In the genomic region with DNA sequence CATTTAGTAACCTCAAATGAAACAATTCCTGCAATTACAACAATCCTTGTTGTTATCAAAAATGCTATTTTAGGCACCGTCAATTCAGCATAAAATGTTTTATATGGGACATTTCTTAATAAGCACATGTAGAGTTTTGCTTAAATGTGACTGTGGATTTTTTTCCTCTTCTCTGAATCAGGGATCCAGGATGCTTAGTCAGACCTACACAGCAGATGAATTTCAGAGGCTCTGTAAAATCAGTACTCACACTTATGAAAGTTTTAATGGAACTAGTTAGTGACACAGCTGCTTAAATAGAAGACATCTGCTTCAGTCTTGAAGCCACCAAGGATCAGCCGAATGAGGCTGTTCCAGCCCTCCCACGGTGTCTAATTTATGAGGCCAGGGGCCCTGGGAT, we compare ENCODE assay signal across 26 cellular contexts.
DNase-seq lines count a peak whose midpoint lies in the region; ATAC-seq and TF ChIP-seq lines count a peak whose summit lies in the region.
"Had no signal": no experiment of that assay in that cellular context is flagged by ENCODE, and none has a peak within 500 bp of the region (broad histone marks: within the 10 kb centered on the region; RNA-seq: fewer than 3 reads in every experiment).

No MANE protein-coding gene starts in this region.

- H3K4me3 Mint-ChIP-seq in stimulated activated naive CD8-positive, alpha-beta T cell treated with anti-CD3 and anti-CD28 coated beads, Interleukin-15, amount 100 ng/mL, for 72 hours: no peak overlapping the region
- H3K4me3 Mint-ChIP-seq: activated B cell treated with CpG ODN at 0.5 μM for 24 hours; activated naive CD8-positive, alpha-beta T cell treated with anti-CD3 and anti-CD28 coated beads, Interleukin-2, amount 10 ng/mL, durations not matched to agents 7 days and 5 days; activated T-cell treated with anti-CD3 and anti-CD28 coated beads, Interleukin-2, amount 50 U/mL, for 24 hours; central memory CD8-positive, alpha-beta T cell; endodermal cell; IgD-negative memory B cell; memory B cell; neural progenitor cell had no signal

- H3K9me3 ChIP-seq in adipocyte (ENCODE audit: control insufficient read depth, low read length): no peaks in the 10 kb centered on the region
- H3K9me3 ChIP-seq: BLaER1, esophagus muscularis mucosa, tibial nerve had no signal

- H3K4me3 ChIP-seq in adipocyte (ENCODE audit: low read length) (no peak overlapping the region), fibroblast of the aortic adventitia (ENCODE audit: low read depth, low read length) (no peak overlapping the region)
- H3K4me3 ChIP-seq: BLaER1, esophagus muscularis mucosa, neural progenitor cell, tibial nerve had no signal

- H3K4me1 Mint-ChIP-seq in stimulated activated naive CD8-positive, alpha-beta T cell treated with anti-CD3 and anti-CD28 coated beads, Interleukin-15, amount 100 ng/mL, for 72 hours: peaks cover 10% of the 10 kb centered on the region
- H3K4me1 Mint-ChIP-seq: activated B cell treated with CpG ODN at 0.5 μM for 24 hours; central memory CD8-positive, alpha-beta T cell; memory B cell had no signal

- H3K9me3 Mint-ChIP-seq in stimulated activated naive CD8-positive, alpha-beta T cell treated with anti-CD3 and anti-CD28 coated beads, Interleukin-15, amount 100 ng/mL, for 72 hours: no peaks in the 10 kb centered on the region
- H3K9me3 Mint-ChIP-seq: activated B cell treated with CpG ODN at 0.5 μM for 24 hours; activated naive CD8-positive, alpha-beta T cell treated with anti-CD3 and anti-CD28 coated beads, Interleukin-2, amount 10 ng/mL, durations not matched to agents 7 days and 5 days; activated T-cell treated with anti-CD3 and anti-CD28 coated beads, Interleukin-2, amount 50 U/mL, for 24 hours; central memory CD8-positive, alpha-beta T cell; endodermal cell; IgD-negative memory B cell; memory B cell; neural progenitor cell had no signal

- no peaks in the 10 kb centered on the region for H3K27me3 ChIP-seq in adipocyte (replicated peaks; ENCODE audit: control insufficient read depth, insufficient read depth, low read length)
- H3K27me3 ChIP-seq: BLaER1, esophagus muscularis mucosa, neural progenitor cell, tibial nerve had no signal

- DNase-seq in stimulated activated naive CD8-positive, alpha-beta T cell treated with anti-CD3 and anti-CD28 coated beads, Interleukin-15, Interleukin-2, amounts not matched to agents 100 U/mL and 50 U/mL, for 24 hours: no peak
- DNase-seq in stimulated activated naive CD8-positive, alpha-beta T cell treated with anti-CD3 and anti-CD28 coated beads, Interleukin-15, amount 100 ng/mL, for 72 hours: no peak
- no peak for DNase-seq in adipocyte (ENCODE audit: low read depth)
- peak; percentile 63 for DNase-seq in fibroblast of the aortic adventitia (ENCODE audit: low read depth)
- no peak for DNase-seq in NCI-H510A (lab: John Stamatoyannopoulos, UW)
- DNase-seq in anterior cingulate cortex (lab: John Stamatoyannopoulos, UW): no peak
- no peak for DNase-seq in inferior parietal cortex (ENCODE audit: extremely low spot score)
- DNase-seq: activated B cell treated with CpG ODN at 0.5 μM for 24 hours; activated CD4-positive, alpha-beta T cell treated with anti-CD3 and anti-CD28 coated beads, Interleukin-2, amount 50 U/mL, for 1 hour; activated gamma-delta T cell; activated naive CD8-positive, alpha-beta T cell treated with anti-CD3 and anti-CD28 coated beads, Interleukin-2, amount 10 ng/mL, durations not matched to agents 7 days and 5 days; activated T-cell treated with anti-CD3 and anti-CD28 coated beads, Interleukin-2, amount 50 U/mL, for 24 hours; left cardiac atrium; NCI-H1694; stimulated activated CD4-positive, alpha-beta T cell treated with anti-CD3 and anti-CD28 coated beads, Interleukin-1b, Interleukin-23, amount 100 ng/mL, for 48 hours had no signal

- H3K27ac Mint-ChIP-seq in stimulated activated naive CD8-positive, alpha-beta T cell treated with anti-CD3 and anti-CD28 coated beads, Interleukin-15, amount 100 ng/mL, for 72 hours: no peak overlapping the region
- H3K27ac Mint-ChIP-seq: activated B cell treated with CpG ODN at 0.5 μM for 24 hours; activated naive CD8-positive, alpha-beta T cell treated with anti-CD3 and anti-CD28 coated beads, Interleukin-2, amount 10 ng/mL, durations not matched to agents 7 days and 5 days; endodermal cell; IgD-negative memory B cell; memory B cell had no signal

- peaks cover 23% of the 10 kb centered on the region for H3K4me1 ChIP-seq in adipocyte (ENCODE audit: control insufficient read depth, insufficient read depth, low read length)
- H3K4me1 ChIP-seq: esophagus muscularis mucosa, parathyroid adenoma had no signal

- peaks cover 90% of the 10 kb centered on the region for H3K36me3 ChIP-seq in adipocyte (ENCODE audit: control insufficient read depth, insufficient read depth, low read length, severe bottlenecking)
- H3K36me3 ChIP-seq: BLaER1, neural progenitor cell had no signal

- ATAC-seq in stimulated activated naive CD8-positive, alpha-beta T cell treated with anti-CD3 and anti-CD28 coated beads, Interleukin-15, Interleukin-2, amounts not matched to agents 100 U/mL and 50 U/mL, for 24 hours: peak; percentile 44
- no peak for ATAC-seq in stimulated activated naive CD8-positive, alpha-beta T cell treated with anti-CD3 and anti-CD28 coated beads, Interleukin-15, amount 100 ng/mL, for 72 hours
- ATAC-seq in HG03045 (IDR thresholded peaks at IDR 0.05; ENCODE audit: unreplicated experiment): no peak
- ATAC-seq: HCT116, left cardiac atrium had no signal

- no peak for TF ChIP-seq CTCF in fibroblast of the aortic adventitia (IDR thresholded peaks at IDR 0.05; ENCODE audit: insufficient read depth, low read length)

- H3K9ac ChIP-seq in adipocyte (ENCODE audit: low read length): peak overlapping the region; percentile 25
- H3K9ac ChIP-seq: BLaER1, neural progenitor cell, parathyroid adenoma had no signal

- no peaks in the 10 kb centered on the region for H3K27me3 Mint-ChIP-seq in stimulated activated naive CD8-positive, alpha-beta T cell treated with anti-CD3 and anti-CD28 coated beads, Interleukin-15, amount 100 ng/mL, for 72 hours
- H3K27me3 Mint-ChIP-seq: activated naive CD8-positive, alpha-beta T cell treated with anti-CD3 and anti-CD28 coated beads, Interleukin-2, amount 10 ng/mL, durations not matched to agents 7 days and 5 days; activated T-cell treated with anti-CD3 and anti-CD28 coated beads, Interleukin-2, amount 50 U/mL, for 24 hours; central memory CD8-positive, alpha-beta T cell had no signal
